Comparison of ENCODE assay signal across 1 cellular context in the genomic region with DNA sequence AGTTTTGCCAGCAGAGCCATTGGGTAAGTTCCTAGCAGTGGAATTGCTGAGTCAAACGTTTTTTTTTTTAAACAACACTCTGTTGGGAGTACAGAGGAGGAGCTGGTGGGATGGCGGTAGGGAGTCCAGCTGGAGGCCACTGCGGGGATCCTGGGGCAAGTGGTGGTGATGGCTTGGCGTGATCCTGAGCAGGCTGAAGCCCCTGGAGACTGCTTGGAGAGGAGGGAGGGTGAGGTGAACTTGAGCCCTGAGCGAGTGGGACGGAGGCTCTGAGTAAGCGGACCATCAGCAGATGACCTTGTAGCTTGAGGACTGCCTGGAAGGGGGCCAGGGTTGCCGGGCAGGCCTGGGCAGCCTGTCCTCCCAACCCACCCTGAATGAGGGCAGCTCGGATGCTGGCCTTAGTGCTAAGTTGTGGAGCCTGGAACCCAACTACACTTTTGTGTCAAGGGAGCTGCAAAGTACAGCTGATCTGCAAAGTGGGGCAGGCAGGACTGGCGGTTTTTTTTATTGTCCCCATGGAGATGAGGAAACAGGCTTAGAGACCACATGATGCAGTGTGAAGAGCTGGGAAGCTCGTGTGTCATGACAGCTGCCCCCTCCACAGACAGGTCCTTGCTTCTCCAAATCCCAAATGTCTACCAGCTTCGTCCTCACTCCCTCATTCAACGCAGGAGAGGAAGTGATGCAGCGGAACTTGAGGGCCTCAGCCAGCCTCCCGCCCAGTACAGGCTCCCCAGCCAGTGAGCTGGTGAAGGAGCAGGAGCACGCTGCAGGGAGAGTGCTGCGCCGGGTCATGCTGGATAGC.
TF ChIP-seq lines count a peak whose summit lies in the region.

No MANE protein-coding gene starts in this region.

TF ChIP-seq in K562, 482 proteins besides CTCF, POLR2A, EP300 and RAD21 (continued from another document and continues in another):
- TF ChIP-seq ELF4 (CRISPR knock-in tag; IDR thresholded peaks at IDR 0.05), result no peak
- TF ChIP-seq SIN3A (IDR thresholded peaks at IDR 0.05; ENCODE audit: borderline replicate concordance in 2 of 2, control insufficient read depth in 1 of 2, low read depth in 2 of 2, low read length in 2 of 2), result no peak
- no peak for TF ChIP-seq CBFB (CRISPR knock-in tag; IDR thresholded peaks at IDR 0.05)
- TF ChIP-seq ZNF224 (CRISPR knock-in tag; IDR thresholded peaks at IDR 0.05), result no peak
- TF ChIP-seq, protein P1, sequence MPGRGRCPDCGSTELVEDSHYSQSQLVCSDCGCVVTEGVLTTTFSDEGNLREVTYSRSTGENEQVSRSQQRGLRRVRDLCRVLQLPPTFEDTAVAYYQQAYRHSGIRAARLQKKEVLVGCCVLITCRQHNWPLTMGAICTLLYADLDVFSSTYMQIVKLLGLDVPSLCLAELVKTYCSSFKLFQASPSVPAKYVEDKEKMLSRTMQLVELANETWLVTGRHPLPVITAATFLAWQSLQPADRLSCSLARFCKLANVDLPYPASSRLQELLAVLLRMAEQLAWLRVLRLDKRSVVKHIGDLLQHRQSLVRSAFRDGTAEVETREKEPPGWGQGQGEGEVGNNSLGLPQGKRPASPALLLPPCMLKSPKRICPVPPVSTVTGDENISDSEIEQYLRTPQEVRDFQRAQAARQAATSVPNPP (IDR thresholded peaks at IDR 0.05; ENCODE audit: borderline replicate concordance, insufficient read depth, insufficient read length), result no peak
- no peak for TF ChIP-seq TFE3 (CRISPR knock-in tag; IDR thresholded peaks at IDR 0.05)
- TF ChIP-seq MAFF (IDR thresholded peaks at IDR 0.05; ENCODE audit: low read length), result peak; percentile 66
- no peak for TF ChIP-seq ATF3 (IDR thresholded peaks at IDR 0.05)
- no peak for TF ChIP-seq ATF3 (CRISPR knock-in tag; conservative IDR thresholded peaks at IDR 0.05)
- no peak for TF ChIP-seq MLX (CRISPR knock-in tag; conservative IDR thresholded peaks at IDR 0.05)
- peak; percentile 95 for TF ChIP-seq ZNF316 (IDR thresholded peaks at IDR 0.05)
- TF ChIP-seq POLR2H (tag; IDR thresholded peaks at IDR 0.05; ENCODE audit: low read depth), result no peak
- no peak for TF ChIP-seq ZNF449 (CRISPR knock-in tag; IDR thresholded peaks at IDR 0.05)
- no peak for TF ChIP-seq ESRRB (CRISPR knock-in tag; IDR thresholded peaks at IDR 0.05; ENCODE audit: borderline replicate concordance)
- TF ChIP-seq KHSRP (IDR thresholded peaks at IDR 0.05), result no peak
- no peak for TF ChIP-seq ZNF280A (IDR thresholded peaks at IDR 0.05; ENCODE audit: low read depth, partially characterized antibody)
- TF ChIP-seq MAFK (IDR thresholded peaks at IDR 0.05; ENCODE audit: low read length), result peak; percentile 71
- TF ChIP-seq, protein P2, sequence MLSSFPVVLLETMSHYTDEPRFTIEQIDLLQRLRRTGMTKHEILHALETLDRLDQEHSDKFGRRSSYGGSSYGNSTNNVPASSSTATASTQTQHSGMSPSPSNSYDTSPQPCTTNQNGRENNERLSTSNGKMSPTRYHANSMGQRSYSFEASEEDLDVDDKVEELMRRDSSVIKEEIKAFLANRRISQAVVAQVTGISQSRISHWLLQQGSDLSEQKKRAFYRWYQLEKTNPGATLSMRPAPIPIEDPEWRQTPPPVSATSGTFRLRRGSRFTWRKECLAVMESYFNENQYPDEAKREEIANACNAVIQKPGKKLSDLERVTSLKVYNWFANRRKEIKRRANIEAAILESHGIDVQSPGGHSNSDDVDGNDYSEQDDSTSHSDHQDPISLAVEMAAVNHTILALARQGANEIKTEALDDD (IDR thresholded peaks at IDR 0.05), result no peak
- TF ChIP-seq NFYB (IDR thresholded peaks at IDR 0.05; ENCODE audit: extremely low read depth, insufficient read length), result no peak
- TF ChIP-seq USF1 (CRISPR knock-in tag; IDR thresholded peaks at IDR 0.05), result no peak
- TF ChIP-seq PRPF4 (IDR thresholded peaks at IDR 0.05; ENCODE audit: insufficient read depth, low read depth, low read length, poor library complexity, severe bottlenecking), result no peak
- no peak; the same call in 1 of the 2 replicates for TF ChIP-seq SUPT5H (IDR thresholded peaks at IDR 0.05)
- no peak for TF ChIP-seq HSF4 (CRISPR knock-in tag; IDR thresholded peaks at IDR 0.05; ENCODE audit: borderline replicate concordance)
- no peak for TF ChIP-seq TAF1 (IDR thresholded peaks at IDR 0.05; ENCODE audit: control insufficient read depth, extremely low read depth, insufficient read depth, low read length, severe bottlenecking)
- TF ChIP-seq RERE (CRISPR knock-in tag; IDR thresholded peaks at IDR 0.05; ENCODE audit: borderline replicate concordance), result no peak
- TF ChIP-seq PTTG1 (tag; IDR thresholded peaks at IDR 0.05; ENCODE audit: low read depth), result no peak
- no peak for TF ChIP-seq MYNN (IDR thresholded peaks at IDR 0.05)
- no peak for TF ChIP-seq MYNN (CRISPR knock-in tag; IDR thresholded peaks at IDR 0.05)
- TF ChIP-seq NR4A1 (CRISPR knock-in tag; IDR thresholded peaks at IDR 0.05), result no peak
- TF ChIP-seq NR4A1 (tag; IDR thresholded peaks at IDR 0.05), result no peak
- no peak for TF ChIP-seq ZNF140 (CRISPR knock-in tag; IDR thresholded peaks at IDR 0.05)
- no peak for TF ChIP-seq RNF219 (CRISPR knock-in tag; IDR thresholded peaks at IDR 0.05)
- TF ChIP-seq ZNF695 (CRISPR knock-in tag; IDR thresholded peaks at IDR 0.05), result no peak
- no peak for TF ChIP-seq RBM39 (optimal IDR thresholded peaks at IDR 0.05; ENCODE audit: low read depth, low read length)
- peak; percentile 27; the same call in 1 of the 2 replicates for TF ChIP-seq SPI1 (IDR thresholded peaks at IDR 0.05; ENCODE audit: borderline replicate concordance, low read depth, low read length)
- no peak for TF ChIP-seq NCOA2 (IDR thresholded peaks at IDR 0.05; ENCODE audit: partially characterized antibody in 2 of 2)
- no peak for TF ChIP-seq ZFP36 (IDR thresholded peaks at IDR 0.05; ENCODE audit: low read depth, low read length, partially characterized antibody)
- TF ChIP-seq, protein P3, sequence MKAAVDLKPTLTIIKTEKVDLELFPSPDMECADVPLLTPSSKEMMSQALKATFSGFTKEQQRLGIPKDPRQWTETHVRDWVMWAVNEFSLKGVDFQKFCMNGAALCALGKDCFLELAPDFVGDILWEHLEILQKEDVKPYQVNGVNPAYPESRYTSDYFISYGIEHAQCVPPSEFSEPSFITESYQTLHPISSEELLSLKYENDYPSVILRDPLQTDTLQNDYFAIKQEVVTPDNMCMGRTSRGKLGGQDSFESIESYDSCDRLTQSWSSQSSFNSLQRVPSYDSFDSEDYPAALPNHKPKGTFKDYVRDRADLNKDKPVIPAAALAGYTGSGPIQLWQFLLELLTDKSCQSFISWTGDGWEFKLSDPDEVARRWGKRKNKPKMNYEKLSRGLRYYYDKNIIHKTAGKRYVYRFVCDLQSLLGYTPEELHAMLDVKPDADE (conservative IDR thresholded peaks at IDR 0.05; ENCODE audit: control insufficient read depth, low read depth, low read length), result no peak
